Comparison of ENCODE assay signal across 30 cellular contexts in genomic region chrX:48497871-48498270, GRCh38. TPM values are rescaled to one million over a fixed set of nuclear protein-coding genes. Genes with fewer than 3 reads are reported as not detected.
A peak's percentile ranks its signal among the peaks of the same experiment; 100 is the strongest.
DNase-seq lines count a peak whose midpoint lies in the region; ATAC-seq and TF ChIP-seq lines count a peak whose summit lies in the region.
"Had no signal": no experiment of that assay in that cellular context is flagged by ENCODE, and none has a peak within 500 bp of the region (broad histone marks: within the 10 kb centered on the region; RNA-seq: fewer than 3 reads in every experiment).

No MANE protein-coding gene starts in this region.

- H3K27me3 Mint-ChIP-seq in chondrocyte (ENCODE audit: low read depth) (no peaks in the 10 kb centered on the region), osteocyte (ENCODE audit: unreplicated experiment) (no peaks in the 10 kb centered on the region)
- H3K27me3 Mint-ChIP-seq in naive thymus-derived CD4-positive, alpha-beta T cell, result no peaks in the 10 kb centered on the region
- H3K27me3 Mint-ChIP-seq: activated CD4-positive, alpha-beta memory T cell treated with anti-CD3 and anti-CD28 coated beads for 36 hours; progenitor cell of endocrine pancreas had no signal

- intact Hi-C loops in left cardiac atrium (cut with DNase I), result loop anchor here in 1 of 2 donors (10.0 kb wide), 1 partner anchor 413 kb away; no protein-coding TSS in a partner anchor
- intact Hi-C loops in naive thymus-derived CD4-positive, alpha-beta T cell (cut with micrococcal nuclease), result no loop called here

- H3K9me3 Mint-ChIP-seq in chondrocyte (ENCODE audit: low read depth) (no peaks in the 10 kb centered on the region), osteocyte (ENCODE audit: unreplicated experiment) (no peaks in the 10 kb centered on the region)
- no peaks in the 10 kb centered on the region for H3K9me3 Mint-ChIP-seq in naive thymus-derived CD4-positive, alpha-beta T cell
- H3K9me3 Mint-ChIP-seq: activated CD4-positive, alpha-beta memory T cell treated with anti-CD3 and anti-CD28 coated beads for 36 hours; activated T-helper 1 cell treated with anti-CD3 and anti-CD28 coated beads, Interleukin-12 subunit alpha, Interleukin-12 subunit beta, Interleukin-2, Interleukin-4 antibody, amounts not matched to agents 30 ng/mL and 10 ng/mL and 1 ng/mL, durations not matched to agents 14 hours and 24 hours and 36 hours; T-helper 1 cell treated with Interleukin-12 subunit alpha and Interleukin-12 subunit beta and Interleukin-4 antibody, amounts not matched to agents 30 μg/mL and 1 μg/mL, for 36 hours had no signal

- no peak overlapping the region for H3K9ac ChIP-seq in GM23248

- H3K4me2 ChIP-seq in GM23248 (ENCODE audit: unreplicated experiment), result no peak overlapping the region

- H3F3A ChIP-seq in GM23248 (ENCODE audit: insufficient read depth), result no peaks in the 10 kb centered on the region

- in situ Hi-C loops in GM23248 (cut with MboI), result loop anchor here (25.0 kb wide), 1 partner anchor 411 kb away; no protein-coding TSS in a partner anchor

- 0 out of 3 replicates have a peak, but pooled peaks have one; percentile 14 for ATAC-seq in RWPE2 (ENCODE audit: low read depth)
- ATAC-seq in left cardiac atrium, result no peak
- ATAC-seq in naive thymus-derived CD4-positive, alpha-beta T cell, result no peak
- ATAC-seq: right lobe of liver had no signal

- DNase-seq in GM23248, result peak; percentile 11
- no peak for DNase-seq in RWPE2 (ENCODE audit: low spot score)
- peak; percentile 62 for DNase-seq in chondrocyte (ENCODE audit: low spot score)
- DNase-seq in osteocyte (ENCODE audit: extremely low spot score, unreplicated experiment), result no peak
- DNase-seq in islet precursor cell, result no peak
- no peak for DNase-seq in left cardiac atrium
- DNase-seq in effector CD8-positive, alpha-beta T cell (lab: John Stamatoyannopoulos, UW), result no peak
- DNase-seq in naive thymus-derived CD4-positive, alpha-beta T cell, result no peak
- DNase-seq: activated CD4-positive, alpha-beta memory T cell treated with anti-CD3 and anti-CD28 coated beads for 36 hours; activated CD8-positive, alpha-beta memory T cell treated with anti-CD3 and anti-CD28 coated beads, Interleukin-2, amount 50 U/mL, for 4 hours; activated naive CD4-positive, alpha-beta T cell treated with Interleukin-2 at 50 U/mL for 16 hours; cerebellar nuclear complex; COR-L47; DMS79; GDM1; hippocampal formation; left lung; naive B cell; NCI-H1436 treated with DMSO at 0.1 percent for 48 hours; NCI-H2107; NCI-H345; right lobe of liver; stimulated activated CD4-positive, alpha-beta T cell treated with anti-CD3 and anti-CD28 coated beads, Interleukin-4, amount 100 ng/mL, for 24 hours; transverse colon had no signal

- no peaks in the 10 kb centered on the region for H3K79me2 ChIP-seq in GM23248 (ENCODE audit: insufficient read depth)

- POLR2A ChIA-PET in naive thymus-derived CD4-positive, alpha-beta T cell (lab: Charles Lee), result no interaction called here

- H3K4me3 Mint-ChIP-seq in chondrocyte (ENCODE audit: unreplicated experiment) (no peak overlapping the region), osteocyte (ENCODE audit: unreplicated experiment) (no peak overlapping the region)
- H3K4me3 Mint-ChIP-seq in naive thymus-derived CD4-positive, alpha-beta T cell, result no peak overlapping the region
- H3K4me3 Mint-ChIP-seq: activated CD4-positive, alpha-beta memory T cell treated with anti-CD3 and anti-CD28 coated beads for 36 hours; activated T-helper 1 cell treated with anti-CD3 and anti-CD28 coated beads, Interleukin-12 subunit alpha, Interleukin-12 subunit beta, Interleukin-2, Interleukin-4 antibody, amounts not matched to agents 30 ng/mL and 10 ng/mL and 1 ng/mL, durations not matched to agents 14 hours and 24 hours and 36 hours; mesothelial cell of epicardium; naive B cell; T-helper 1 cell treated with Interleukin-12 subunit alpha and Interleukin-12 subunit beta and Interleukin-4 antibody, amounts not matched to agents 30 μg/mL and 1 μg/mL, for 36 hours had no signal

- H3K27me3 ChIP-seq in GM23248 (replicated peaks; ENCODE audit: insufficient read depth), result no peaks in the 10 kb centered on the region
- no peaks in the 10 kb centered on the region for H3K27me3 ChIP-seq in RWPE2 (ENCODE audit: insufficient read depth, poor library complexity, severe bottlenecking)
- H3K27me3 ChIP-seq in naive thymus-derived CD4-positive, alpha-beta T cell (ENCODE audit: control insufficient read depth in 2 of 2, insufficient read depth in 2 of 2, low read length in 2 of 2), result no peaks in the 10 kb centered on the region
- H3K27me3 ChIP-seq: left lung, neutrophil, right lobe of liver, transverse colon had no signal

- H3K9me2 ChIP-seq in GM23248 (ENCODE audit: insufficient read depth), result no peaks in the 10 kb centered on the region

- H3K36me3 ChIP-seq in GM23248 (ENCODE audit: low read depth) (no peaks in the 10 kb centered on the region), RWPE2 (ENCODE audit: low read depth) (no peaks in the 10 kb centered on the region)
- H3K36me3 ChIP-seq in naive thymus-derived CD4-positive, alpha-beta T cell (ENCODE audit: control insufficient read depth in 2 of 3, insufficient read depth in 3 of 3, low read length in 3 of 3), result no peaks in the 10 kb centered on the region
- H3K36me3 ChIP-seq: left lung, neutrophil, right lobe of liver, transverse colon had no signal

- CTCF ChIA-PET in naive thymus-derived CD4-positive, alpha-beta T cell (lab: Charles Lee), result no interaction called here

- no peaks in the 10 kb centered on the region for H4K20me1 ChIP-seq in GM23248 (ENCODE audit: insufficient read depth)

- H3K27ac ChIP-seq in GM23248 (peak overlapping the region; percentile 54), RWPE2 (ENCODE audit: poor library complexity, severe bottlenecking) (peak overlapping the region; percentile 69)
- H3K27ac ChIP-seq in naive thymus-derived CD4-positive, alpha-beta T cell (ENCODE audit: low read depth, low read length), result no peak overlapping the region
- H3K27ac ChIP-seq: C4-2B, left lung, neutrophil, right lobe of liver, transverse colon had no signal

- H3K27ac Mint-ChIP-seq in chondrocyte (ENCODE audit: unreplicated experiment) (peak overlapping the region; percentile 66), osteocyte (ENCODE audit: unreplicated experiment) (peak overlapping the region; percentile 36)
- H3K27ac Mint-ChIP-seq in naive thymus-derived CD4-positive, alpha-beta T cell, result no peak overlapping the region
- H3K27ac Mint-ChIP-seq: activated CD4-positive, alpha-beta memory T cell treated with anti-CD3 and anti-CD28 coated beads for 36 hours; activated T-helper 1 cell treated with anti-CD3 and anti-CD28 coated beads, Interleukin-12 subunit alpha, Interleukin-12 subunit beta, Interleukin-2, Interleukin-4 antibody, amounts not matched to agents 30 ng/mL and 10 ng/mL and 1 ng/mL, durations not matched to agents 14 hours and 24 hours and 36 hours; mesothelial cell of epicardium; progenitor cell of endocrine pancreas; T-helper 1 cell treated with Interleukin-12 subunit alpha and Interleukin-12 subunit beta and Interleukin-4 antibody, amounts not matched to agents 30 μg/mL and 1 μg/mL, for 36 hours had no signal

- TF ChIP-seq CTCF in RWPE2 (IDR thresholded peaks at IDR 0.05; ENCODE audit: poor library complexity, severe bottlenecking), result no peak
- no peak for TF ChIP-seq CTCF in chondrocyte (IDR thresholded peaks at IDR 0.05)
- TF ChIP-seq CTCF in osteocyte (IDR thresholded peaks at IDR 0.05), result no peak

- peaks cover 5% of the 10 kb centered on the region for H3K4me1 ChIP-seq in GM23248 (ENCODE audit: insufficient read depth)
- no peaks in the 10 kb centered on the region for H3K4me1 ChIP-seq in RWPE2 (ENCODE audit: insufficient read depth, poor library complexity, severe bottlenecking)
- H3K4me1 ChIP-seq in naive thymus-derived CD4-positive, alpha-beta T cell (ENCODE audit: control insufficient read depth in 2 of 2, insufficient read depth in 2 of 2, low read length in 2 of 2), result no peaks in the 10 kb centered on the region
- H3K4me1 ChIP-seq: left lung, right lobe of liver, transverse colon had no signal

- 25 to 28% methylated on average over 5 of the region's 5 CpGs for WGBS in GM23248 (ENCODE audit: low coverage in 1 of 2, low lambda C conversion rate in 2 of 2, missing lambda C conversion rate in 2 of 2), 2 experiments

- no peak overlapping the region for H3K4me3 ChIP-seq in GM23248
- no peak overlapping the region for H3K4me3 ChIP-seq in RWPE2 (ENCODE audit: severe bottlenecking)
- no peak overlapping the region for H3K4me3 ChIP-seq in naive thymus-derived CD4-positive, alpha-beta T cell (ENCODE audit: low read length)
- H3K4me3 ChIP-seq: left lung, right lobe of liver, transverse colon had no signal

- no peaks in the 10 kb centered on the region for H3K9me3 ChIP-seq in GM23248 (ENCODE audit: low read depth)
- H3K9me3 ChIP-seq in RWPE2 (ENCODE audit: severe bottlenecking), result no peaks in the 10 kb centered on the region
- no peaks in the 10 kb centered on the region for H3K9me3 ChIP-seq in naive thymus-derived CD4-positive, alpha-beta T cell (ENCODE audit: control insufficient read depth in 2 of 3, low read length in 3 of 3)
- H3K9me3 ChIP-seq: left lung, neutrophil, right lobe of liver, transverse colon had no signal

- H3K4me1 Mint-ChIP-seq in chondrocyte (ENCODE audit: low read depth), result peaks cover 11% of the 10 kb centered on the region
- peaks cover 19% of the 10 kb centered on the region for H3K4me1 Mint-ChIP-seq in osteocyte (ENCODE audit: unreplicated experiment)
- peaks cover 0 to 4% (median 0%) of the 10 kb centered on the region in 7 donors for H3K4me1 Mint-ChIP-seq in naive thymus-derived CD4-positive, alpha-beta T cell
- H3K4me1 Mint-ChIP-seq: naive B cell had no signal

- H2AFZ ChIP-seq in GM23248, result no peak overlapping the region

- H3K36me3 Mint-ChIP-seq in chondrocyte (ENCODE audit: low read depth) (no peaks in the 10 kb centered on the region), osteocyte (ENCODE audit: unreplicated experiment) (no peaks in the 10 kb centered on the region)
- H3K36me3 Mint-ChIP-seq in naive thymus-derived CD4-positive, alpha-beta T cell, result no peaks in the 10 kb centered on the region
- H3K36me3 Mint-ChIP-seq: activated CD4-positive, alpha-beta memory T cell treated with anti-CD3 and anti-CD28 coated beads for 36 hours; mesothelial cell of epicardium; naive B cell had no signal

RNA-seq across cellular contexts. Expression of gene PORCN, which starts 10.9 kb away (rescaled TPM):
- total RNA-seq in GM23248 (2014; rRNA removed; shearing (Covaris generic)), result 15.4 and 32.2 TPM in 2 replicates
- 20.3 and 22.9 TPM in 2 replicates for polyA plus RNA-seq in GM23248 (2016; fragmentation: Nextera tagmentation; extraction: Ambion mirVana)
- total RNA-seq in chondrocyte, result 10.8 to 23.1 TPM (median 12.5 TPM) in 3 replicates
- 16.9 and 20.2 TPM in 2 replicates for total RNA-seq in osteocyte
- 10 to 100 TPM; 11.1 to 19.1 TPM for total RNA-seq in left cardiac atrium
- 10 to 100 TPM; 13.1 to 19.0 (median 16.8) TPM for total RNA-seq in naive thymus-derived CD4-positive, alpha-beta T cell
- 10 to 100 TPM; 10.0 to 11.5 TPM for polyA plus RNA-seq in naive thymus-derived CD4-positive, alpha-beta T cell

RNA-seq across cellular contexts. Expression of gene FTSJ1, which starts 21.9 kb away (rescaled TPM):
- total RNA-seq in GM23248 (2014; rRNA removed; shearing (Covaris generic)), result 95.2 and 152 TPM in 2 replicates
- 64.9 and 70.6 TPM in 2 replicates for polyA plus RNA-seq in GM23248 (2016; fragmentation: Nextera tagmentation; extraction: Ambion mirVana)
- total RNA-seq in chondrocyte (53.3 to 68.0 TPM (median 55.9 TPM) in 3 replicates), osteocyte (47.6 and 57.1 TPM in 2 replicates), left cardiac atrium (10 to 100 TPM; 19.0 to 29.1 TPM)
- 10 to 100 TPM; 48.6 to 62.5 (median 59.5) TPM for total RNA-seq in naive thymus-derived CD4-positive, alpha-beta T cell
- polyA plus RNA-seq in naive thymus-derived CD4-positive, alpha-beta T cell, result 10 to 100 TPM; 56.4 to 74.0 TPM

RNA-seq across cellular contexts. Expression of gene EBP, which starts 23.7 kb away (rescaled TPM):
- total RNA-seq in GM23248 (2014; rRNA removed; shearing (Covaris generic)), result 17.0 and 21.1 TPM in 2 replicates
- 45.0 and 48.3 TPM in 2 replicates for polyA plus RNA-seq in GM23248 (2016; fragmentation: Nextera tagmentation; extraction: Ambion mirVana)
- 35.2 to 44.4 TPM (median 39.1 TPM) in 3 replicates for total RNA-seq in chondrocyte
- 39.3 and 42.5 TPM in 2 replicates for total RNA-seq in osteocyte
- total RNA-seq in left cardiac atrium, result 10 to 100 TPM; 68.8 to 85.2 TPM
- total RNA-seq in naive thymus-derived CD4-positive, alpha-beta T cell, result 100 to 1,000 TPM in 1 of 5 experiments, 10 to 100 TPM in 4; 33.3 to 188 (median 35.3) TPM
- 10 to 100 TPM; 72.4 to 80.6 TPM for polyA plus RNA-seq in naive thymus-derived CD4-positive, alpha-beta T cell

RNA-seq across cellular contexts. Expression of gene SLC38A5, which starts 27.8 kb away (rescaled TPM):
- 34.5 and 35.3 TPM in 2 replicates for total RNA-seq in GM23248 (2014; rRNA removed; shearing (Covaris generic))
- 31.5 and 32.4 TPM in 2 replicates for polyA plus RNA-seq in GM23248 (2016; fragmentation: Nextera tagmentation; extraction: Ambion mirVana)
- total RNA-seq in chondrocyte (2.5 to 2.7 TPM (median 2.6 TPM) in 3 replicates), osteocyte (not detected in 2 replicates), left cardiac atrium (1 to 10 TPM; 1.2 to 5.0 TPM)
- total RNA-seq in naive thymus-derived CD4-positive, alpha-beta T cell, result 10 to 100 TPM; 10.2 to 75.5 (median 17.3) TPM
- 1 to 10 TPM; 9.4 to 9.7 TPM for polyA plus RNA-seq in naive thymus-derived CD4-positive, alpha-beta T cell

RNA-seq across cellular contexts. Expression of gene TBC1D25, which starts 41.6 kb away (rescaled TPM):
- total RNA-seq in GM23248 (2014; rRNA removed; shearing (Covaris generic)), result 7.9 and 8.2 TPM in 2 replicates
- polyA plus RNA-seq in GM23248 (2016; fragmentation: Nextera tagmentation; extraction: Ambion mirVana), result 8.5 and 8.6 TPM in 2 replicates
- total RNA-seq in chondrocyte (15.7 to 18.9 TPM (median 18.8 TPM) in 3 replicates), osteocyte (16.4 and 19.9 TPM in 2 replicates), left cardiac atrium (10 to 100 TPM; 12.4 to 18.1 TPM)
- 10 to 100 TPM; 20.2 to 31.2 (median 26.4) TPM for total RNA-seq in naive thymus-derived CD4-positive, alpha-beta T cell
- 10 to 100 TPM; 16.2 to 22.8 TPM for polyA plus RNA-seq in naive thymus-derived CD4-positive, alpha-beta T cell

Comparison
In these comparisons a context has a peak if more than half of its experiments do, and no peak if none do; other contexts are left out.
1. DNase-seq: peak in GM23248 (single experiment) and chondrocyte (single experiment); none in RWPE2 (single experiment), osteocyte (single experiment), islet precursor cell (single experiment), left cardiac atrium (single experiment), effector CD8-positive, alpha-beta T cell (single experiment) and naive thymus-derived CD4-positive, alpha-beta T cell (0 of 9).
2. H3K27ac Mint-ChIP-seq: peak in chondrocyte (single experiment) and osteocyte (single experiment); none in naive thymus-derived CD4-positive, alpha-beta T cell (0 of 9).